Comparison of ENCODE assay signal across 26 cellular contexts in the genomic region with DNA sequence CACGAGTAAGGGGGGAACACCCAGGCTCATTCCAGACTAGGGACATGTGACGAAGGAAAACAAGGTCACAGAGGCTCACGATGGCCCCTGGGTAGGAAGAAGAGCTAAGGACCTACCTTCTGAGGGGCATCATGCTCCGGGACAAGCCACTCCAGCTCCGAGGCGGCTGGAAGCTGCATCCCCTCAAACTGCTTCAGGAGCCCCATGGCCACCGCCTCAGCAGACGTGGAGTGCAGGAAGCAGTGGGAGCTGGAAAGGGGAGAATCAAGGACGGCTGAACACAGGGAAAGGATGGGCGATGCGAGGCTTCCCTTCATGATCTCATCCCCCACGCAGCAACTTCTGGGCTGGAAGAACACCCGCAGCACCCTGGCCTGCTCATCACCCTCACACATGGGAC.
"Had no signal": no experiment of that assay in that cellular context is flagged by ENCODE, and none has a peak within 500 bp of the region (broad histone marks: within the 10 kb centered on the region; RNA-seq: fewer than 3 reads in every experiment).

No MANE protein-coding gene starts in this region.

- DNase-seq: activated CD4-positive, alpha-beta memory T cell treated with anti-CD3 and anti-CD28 coated beads for 36 hours; activated CD4-positive, alpha-beta T cell treated with anti-CD3 and anti-CD28 coated beads, Interleukin-2, amount 10 ng/mL, durations not matched to agents 7 days and 5 days; activated CD4-positive, CD25-positive, alpha-beta regulatory T cell; activated CD8-positive, alpha-beta memory T cell treated with anti-CD3 and anti-CD28 coated beads, Interleukin-2, amount 50 U/mL, for 4 hours; activated effector memory CD4-positive, alpha-beta T cell treated with Interleukin-2 at 50 U/mL for 16 hours; activated naive CD4-positive, alpha-beta T cell; activated naive CD8-positive, alpha-beta T cell treated with anti-CD3 and anti-CD28 coated beads, Interleukin-2, amount 50 U/mL, for 24 hours; activated T-cell treated with anti-CD3 and anti-CD28 coated beads, Interleukin-2, amount 50 U/mL, for 72 hours; amniotic stem cell; MV-4-11; NCI-H1092 treated with DMSO at 0.1 percent for 48 hours; NCI-H1417 treated with DMSO at 0.1 percent for 48 hours; NCI-H1694; NCI-H2029; NCI-H2107; NCI-H2171 treated with DMSO at 0.1 percent for 48 hours; NCI-H345; NCI-H510A; NCI-H526 treated with DMSO at 0.1 percent for 48 hours; NCI-H82; SIG-M5; T-cell; T-helper 2 cell; T1000 had no signal

- H3K4me1 Mint-ChIP-seq: activated CD4-positive, alpha-beta T cell treated with anti-CD3 and anti-CD28 coated beads, Interleukin-2, amount 10 ng/mL, durations not matched to agents 7 days and 5 days; activated naive CD4-positive, alpha-beta T cell treated with anti-CD3 and anti-CD28 coated beads, Interleukin-2, amount 50 U/mL, for 24 hours; T-cell had no signal

- H3K9me3 Mint-ChIP-seq: activated naive CD4-positive, alpha-beta T cell treated with anti-CD3 and anti-CD28 coated beads, Interleukin-2, amount 50 U/mL, for 24 hours; activated naive CD8-positive, alpha-beta T cell treated with anti-CD3 and anti-CD28 coated beads, Interleukin-2, amount 50 U/mL, for 24 hours; brain; T-cell had no signal

- H3K27me3 Mint-ChIP-seq: activated CD4-positive, alpha-beta memory T cell treated with anti-CD3 and anti-CD28 coated beads for 36 hours; activated CD4-positive, alpha-beta T cell treated with anti-CD3 and anti-CD28 coated beads, Interleukin-2, amount 10 ng/mL, durations not matched to agents 7 days and 5 days; activated naive CD4-positive, alpha-beta T cell treated with anti-CD3 and anti-CD28 coated beads, Interleukin-2, amount 50 U/mL, for 24 hours; activated naive CD8-positive, alpha-beta T cell treated with anti-CD3 and anti-CD28 coated beads, Interleukin-2, amount 50 U/mL, for 24 hours; brain; T-cell had no signal

- H3K4me3 Mint-ChIP-seq: activated CD4-positive, alpha-beta memory T cell treated with anti-CD3 and anti-CD28 coated beads for 36 hours; activated CD4-positive, alpha-beta T cell treated with anti-CD3 and anti-CD28 coated beads, Interleukin-2, amount 10 ng/mL, durations not matched to agents 7 days and 5 days; activated naive CD4-positive, alpha-beta T cell treated with anti-CD3 and anti-CD28 coated beads, Interleukin-2, amount 50 U/mL, for 24 hours; activated naive CD8-positive, alpha-beta T cell treated with anti-CD3 and anti-CD28 coated beads, Interleukin-2, amount 50 U/mL, for 24 hours; activated T-cell treated with anti-CD3 and anti-CD28 coated beads, Interleukin-2, amount 50 U/mL, for 72 hours; brain; T-cell had no signal

- H3K27ac Mint-ChIP-seq: activated CD4-positive, alpha-beta memory T cell treated with anti-CD3 and anti-CD28 coated beads for 36 hours; activated CD4-positive, alpha-beta T cell treated with anti-CD3 and anti-CD28 coated beads, Interleukin-2, amount 10 ng/mL, durations not matched to agents 7 days and 5 days; activated naive CD4-positive, alpha-beta T cell treated with anti-CD3 and anti-CD28 coated beads, Interleukin-2, amount 50 U/mL, for 24 hours; activated naive CD8-positive, alpha-beta T cell treated with anti-CD3 and anti-CD28 coated beads, Interleukin-2, amount 50 U/mL, for 24 hours; activated T-cell treated with anti-CD3 and anti-CD28 coated beads, Interleukin-2, amount 50 U/mL, for 72 hours; T-cell had no signal

- ATAC-seq: activated naive CD8-positive, alpha-beta T cell treated with anti-CD3 and anti-CD28 coated beads, Interleukin-2, amount 50 U/mL, for 24 hours; activated T-cell treated with anti-CD3 and anti-CD28 coated beads, Interleukin-2, amount 50 U/mL, for 72 hours; T-cell had no signal
